Comparison of ENCODE assay signal across 8 cellular contexts in genomic region chr11:12088047-12088481, GRCh38. TPM values are rescaled to one million over a fixed set of nuclear protein-coding genes. Genes with fewer than 3 reads are reported as not detected.
DNase-seq lines count a peak whose midpoint lies in the region; ATAC-seq and TF ChIP-seq lines count a peak whose summit lies in the region.

No MANE protein-coding gene starts in this region.

- H3K36me3 Mint-ChIP-seq in progenitor cell of endocrine pancreas (ENCODE audit: insufficient read depth) = no peaks in the 10 kb centered on the region

- H3K27me3 Mint-ChIP-seq in progenitor cell of endocrine pancreas = peaks cover 2% of the 10 kb centered on the region

- H3K4me1 Mint-ChIP-seq in progenitor cell of endocrine pancreas (ENCODE audit: low read depth) = peaks cover 28% of the 10 kb centered on the region

- DNase-seq in GM04503 (ENCODE audit: low read depth) (peak; percentile 88), RWPE1 (ENCODE audit: low spot score) (peak; percentile 51), erythroblast (lab: John Stamatoyannopoulos, UW) (peak; percentile 71 to 74), progenitor cell of endocrine pancreas (ENCODE audit: low spot score, unreplicated experiment) (no peak), NCI-H1048 (lab: John Stamatoyannopoulos, UW) (no peak), NCI-H526 treated with DMSO at 0.1 percent for 48 hours (lab: John Stamatoyannopoulos, UW) (no peak)
- DNase-seq in stimulated activated CD4-positive, alpha-beta T cell treated with anti-CD3 and anti-CD28 coated beads, Interleukin-4, amount 100 ng/mL, for 24 hours = no peak

- peaks cover 3% of the 10 kb centered on the region for H3K9me3 Mint-ChIP-seq in progenitor cell of endocrine pancreas (ENCODE audit: low read depth)

- CTCF ChIA-PET in RWPE1 (lab: Yijun Ruan, JAX) = interaction anchor here (0.5 to 2.0 kb wide), 5 partner anchors 35 to 167 kb away, joined by 3 to 6 read pairs (median 3); no protein-coding TSS in a partner anchor

- no peak overlapping the region for H3K27ac Mint-ChIP-seq in progenitor cell of endocrine pancreas

- TF ChIP-seq POLR2A in erythroblast (IDR thresholded peaks at IDR 0.05; ENCODE audit: low read length) = no peak

- no peak for ATAC-seq in GM19397 (IDR thresholded peaks at IDR 0.05; ENCODE audit: unreplicated experiment)

- H3K27ac ChIP-seq in RWPE1 = peak overlapping the region; percentile 97

- POLR2A ChIA-PET in RWPE1 (lab: Yijun Ruan, JAX; ENCODE audit: low non-redundant PET) = interaction anchor here (0.9 kb wide), 1 partner anchor 23 kb away, joined by 3 read pairs; no protein-coding TSS in a partner anchor

- TF ChIP-seq CTCF in RWPE1 (conservative IDR thresholded peaks at IDR 0.05; ENCODE audit: low read depth) = no peak; the same call in 1 of the 2 replicates
- TF ChIP-seq CTCF in progenitor cell of endocrine pancreas (IDR thresholded peaks at IDR 0.05; ENCODE audit: unreplicated experiment) = peak; percentile 15

- no peak overlapping the region for H3K4me3 Mint-ChIP-seq in progenitor cell of endocrine pancreas (ENCODE audit: low read depth)

RNA-seq across cellular contexts. Expression of gene MICAL2, which starts 22.3 kb away (rescaled TPM):
- total RNA-seq in progenitor cell of endocrine pancreas = 8.3 and 10.0 TPM in 2 replicates

Comparison
In these comparisons a context has a peak if more than half of its experiments do, and no peak if none do; other contexts are left out.
1. DNase-seq: peak in GM04503 (single experiment), RWPE1 (single experiment) and erythroblast (2 of 2); none in progenitor cell of endocrine pancreas (single experiment), NCI-H1048 (single experiment), NCI-H526 treated with DMSO at 0.1 percent for 48 hours (single experiment) and stimulated activated CD4-positive, alpha-beta T cell treated with anti-CD3 and anti-CD28 coated beads, Interleukin-4, amount 100 ng/mL, for 24 hours (single experiment).